Comparison of ENCODE assay signal across 30 cellular contexts in genomic region chr20:58005581-58006345, GRCh38.
"Had no signal": no experiment of that assay in that cellular context is flagged by ENCODE, and none has a peak within 500 bp of the region (broad histone marks: within the 10 kb centered on the region; RNA-seq: fewer than 3 reads in every experiment).

No MANE protein-coding gene starts in this region.

- DNase-seq: activated CD4-positive, alpha-beta memory T cell treated with anti-CD3 and anti-CD28 coated beads for 36 hours; activated CD4-positive, alpha-beta T cell treated with anti-CD3 and anti-CD28 coated beads for 36 hours; activated CD4-positive, alpha-beta T cell treated with anti-CD3 and anti-CD28 coated beads, Interleukin-2, amount 50 U/mL, for 1 hour; activated CD8-positive, alpha-beta memory T cell treated with anti-CD3 and anti-CD28 coated beads, Interleukin-2, amount 10 ng/mL, durations not matched to agents 7 days and 5 days; activated gamma-delta T cell treated with Interleukin-2 at 50 U/mL for 16 hours; activated naive CD4-positive, alpha-beta T cell treated with anti-CD3 and anti-CD28 coated beads, Interleukin-2, amount 10 ng/mL, durations not matched to agents 7 days and 5 days; activated naive CD8-positive, alpha-beta T cell treated with anti-CD3 and anti-CD28 coated beads, Interleukin-2, amount 50 U/mL, for 24 hours; activated T-cell treated with anti-CD3 and anti-CD28 coated beads, Interleukin-2, amount 50 U/mL, for 1 hour; activated T-cell treated with anti-CD3 and anti-CD28 coated beads, Interleukin-2, amount 50 U/mL, for 72 hours; anterior cingulate cortex; cerebellar nuclear complex; Kasumi-1; KG1; MG63; NCI-H1048; NCI-H1105 treated with DMSO at 0.1 percent for 48 hours; NCI-H1694; NCI-H1930; NCI-H2081 treated with DMSO at 0.1 percent for 48 hours; NCI-H226; NCI-H446 treated with DMSO at 0.1 percent for 48 hours; NCI-H524; SHP77 treated with DMSO at 0.1 percent for 48 hours; T-cell; T-helper 17 cell had no signal

- H3K36me3 ChIP-seq: MG63 had no signal

- H3K9me3 ChIP-seq: MG63 had no signal

- H3K4me3 ChIP-seq: MG63 had no signal

- ATAC-seq: activated CD4-positive, alpha-beta T cell treated with anti-CD3 and anti-CD28 coated beads for 36 hours; activated CD4-positive, CD25-positive, alpha-beta regulatory T cell treated with anti-CD3 and anti-CD28 coated beads, Interleukin-2, amount 50 U/mL, for 24 hours; activated CD8-positive, alpha-beta memory T cell treated with anti-CD3 and anti-CD28 coated beads, Interleukin-2, amount 10 ng/mL, durations not matched to agents 7 days and 5 days; activated naive CD8-positive, alpha-beta T cell treated with anti-CD3 and anti-CD28 coated beads, Interleukin-2, amount 50 U/mL, for 24 hours; activated T-cell treated with anti-CD3 and anti-CD28 coated beads, Interleukin-2, amount 50 U/mL, for 72 hours; activated T-helper 17 cell treated with anti-CD3 and anti-CD28 coated beads, Interleukin-2, amount 50 U/mL, for 72 hours; Panc1; SK-N-SH treated with all-trans-retinoic acid at 6 μM for 48 hours; T-cell; T-helper 17 cell; WTC11 had no signal

- H3K27me3 ChIP-seq: MG63 had no signal
